In genomic region chr1:234900601-234901000, GRCh38 we compare ENCODE assay signal across 1 cellular context.
TF ChIP-seq lines count a peak whose summit lies in the region.

No MANE protein-coding gene starts in this region.

TF ChIP-seq in HepG2, 621 proteins besides CTCF, POLR2A, EP300 and RAD21 (continued from another document):
- TF ChIP-seq ATF7-NPFF (CRISPR knock-in tag; IDR thresholded peaks at IDR 0.05; ENCODE audit: low read depth) (no peak), ZNF605 (CRISPR knock-in tag; IDR thresholded peaks at IDR 0.05) (no peak), FOXP1 (IDR thresholded peaks at IDR 0.05) (no peak), FOXP1 (CRISPR knock-in tag; IDR thresholded peaks at IDR 0.05) (no peak), ZNF280D (CRISPR knock-in tag; IDR thresholded peaks at IDR 0.05) (no peak), THYN1 (CRISPR knock-in tag; IDR thresholded peaks at IDR 0.05; ENCODE audit: borderline replicate concordance, low read depth) (no peak), ZUFSP (CRISPR knock-in tag; IDR thresholded peaks at IDR 0.05; ENCODE audit: borderline replicate concordance) (no peak)
TF ChIP-seq in HepG2: peak in this region for 0.
